ENCODE assay signal across 9 cellular contexts in the genomic region with DNA sequence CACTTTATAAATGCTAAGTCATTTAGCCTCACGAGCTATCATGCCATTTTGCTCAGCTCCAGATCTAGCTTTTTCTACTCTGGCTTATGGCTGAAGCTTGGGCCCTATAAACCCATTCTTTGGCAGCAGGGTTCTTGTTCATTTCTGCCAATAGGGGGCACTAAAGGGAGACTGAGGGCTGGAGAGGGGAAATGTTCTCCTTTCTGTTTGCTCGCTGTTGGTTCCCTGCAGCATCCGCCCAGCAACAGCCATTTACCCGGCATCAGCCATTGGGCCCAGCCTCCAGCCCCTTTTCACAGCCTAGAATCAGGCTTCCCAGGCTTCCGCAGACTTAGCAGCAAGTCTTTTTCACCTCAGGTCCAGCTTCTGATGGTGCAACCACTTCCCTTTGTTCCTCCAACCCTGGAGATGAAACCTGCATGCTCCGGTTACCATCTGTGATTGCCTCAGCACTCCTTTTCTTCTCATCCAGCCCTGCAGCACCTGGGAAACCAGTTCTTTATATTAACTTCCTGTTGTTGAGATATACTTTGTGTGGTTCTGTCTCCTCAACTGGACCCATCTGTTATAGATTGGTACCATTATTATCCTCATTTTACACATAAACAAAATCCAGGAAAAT. TPM values are rescaled to one million over a fixed set of nuclear protein-coding genes. Genes with fewer than 3 reads are reported as not detected.
DNase-seq lines count a peak whose midpoint lies in the region; ATAC-seq and TF ChIP-seq lines count a peak whose summit lies in the region.
"Had no signal": no experiment of that assay in that cellular context is flagged by ENCODE, and none has a peak within 500 bp of the region (broad histone marks: within the 10 kb centered on the region; RNA-seq: fewer than 3 reads in every experiment).

No MANE protein-coding gene starts in this region.

- no peak overlapping the region for H3K18ac ChIP-seq in mesenchymal stem cell (ENCODE audit: low read depth in 1 of 2, low read length in 2 of 2)

- H2AFZ ChIP-seq in mesenchymal stem cell (ENCODE audit: low read depth, low read length), result no peak overlapping the region

- intact Hi-C loops in Calu3 (cut with micrococcal nuclease; ENCODE audit: unreplicated experiment) (no loop called here), posterior cingulate gyrus (cut with DNase I) (no loop called here)

- H3K23ac ChIP-seq in mesenchymal stem cell (ENCODE audit: low read length in 2 of 2), result no peak overlapping the region

- no peak overlapping the region for H2BK5ac ChIP-seq in mesenchymal stem cell (ENCODE audit: low read depth, low read length, poor library complexity, severe bottlenecking)

- POLR2A ChIA-PET in WTC11 (lab: Charles Lee), result no interaction called here

- CTCF ChIA-PET in WTC11 (lab: Charles Lee) (interaction anchor here (0.6 to 1.7 kb wide), 21 partner anchors 10 to 243 kb away, joined by 3 to 10 read pairs (median 4); no protein-coding TSS in a partner anchor), Calu3 (lab: Charles Lee) (no interaction called here)

- peak; percentile 54 for TF ChIP-seq CTCF in WTC11 (IDR thresholded peaks at IDR 0.05)
- no peak for TF ChIP-seq CTCF in Calu3 (IDR thresholded peaks at IDR 0.05; ENCODE audit: unreplicated experiment)

- peak overlapping the region in 1 of 2 experiments; percentile 29 for H2BK12ac ChIP-seq in mesenchymal stem cell (ENCODE audit: low read length in 2 of 2)

- H3K9me3 Mint-ChIP-seq in WTC11 (no peaks in the 10 kb centered on the region), Calu3 (ENCODE audit: low read depth, unreplicated experiment) (no peaks in the 10 kb centered on the region)
- H3K9me3 Mint-ChIP-seq: T-helper 1 cell treated with Interleukin-12 subunit alpha and Interleukin-12 subunit beta and Interleukin-4 antibody, amounts not matched to agents 30 μg/mL and 1 μg/mL, for 36 hours had no signal

- H3K9ac ChIP-seq in mesenchymal stem cell (ENCODE audit: low read length), result no peak overlapping the region

- ATAC-seq in WTC11, result peak; percentile 71
- no peak for ATAC-seq in GM19324 (IDR thresholded peaks at IDR 0.05; ENCODE audit: low FRiP score, unreplicated experiment)
- ATAC-seq in GM21390 (IDR thresholded peaks at IDR 0.05; ENCODE audit: unreplicated experiment), result no peak

- H3K14ac ChIP-seq in mesenchymal stem cell (ENCODE audit: low read length in 2 of 2), result no peak overlapping the region

- H3K27me3 ChIP-seq in mesenchymal stem cell (ENCODE audit: control insufficient read depth in 1 of 2, insufficient read depth in 1 of 2, low read length in 2 of 2), result no peaks in the 10 kb centered on the region

- H3K36me3 ChIP-seq in mesenchymal stem cell (ENCODE audit: control insufficient read depth in 1 of 2, insufficient read depth in 2 of 2, low read depth in 1 of 2, low read length in 2 of 2), result no peaks in the 10 kb centered on the region

- H2AK5ac ChIP-seq in mesenchymal stem cell (ENCODE audit: low read length, severe bottlenecking), result peak overlapping the region; percentile 41

- WGBS in mesenchymal stem cell, result 88% methylated on average over 5 of the region's 6 CpGs

- H4K91ac ChIP-seq in mesenchymal stem cell (ENCODE audit: low read length), result no peak overlapping the region

- no peak overlapping the region for H3K4me3 ChIP-seq in mesenchymal stem cell (ENCODE audit: insufficient read depth in 1 of 2, low read depth in 1 of 2, low read length in 2 of 2)

- H3K27ac ChIP-seq in mesenchymal stem cell (ENCODE audit: low read length, poor library complexity, severe bottlenecking), result no peak overlapping the region

- H3K27ac Mint-ChIP-seq in WTC11 (no peak overlapping the region), Calu3 (ENCODE audit: unreplicated experiment) (no peak overlapping the region)
- H3K27ac Mint-ChIP-seq: T-helper 1 cell treated with Interleukin-12 subunit alpha and Interleukin-12 subunit beta and Interleukin-4 antibody, amounts not matched to agents 30 μg/mL and 1 μg/mL, for 36 hours had no signal

- H3K79me1 ChIP-seq in mesenchymal stem cell (replicated peaks; ENCODE audit: low read length, poor library complexity, severe bottlenecking), result peaks cover 4% of the 10 kb centered on the region

- H3K4me2 ChIP-seq in mesenchymal stem cell (ENCODE audit: low read length, poor library complexity, severe bottlenecking), result no peak overlapping the region

- no peak overlapping the region for H2BK120ac ChIP-seq in mesenchymal stem cell (ENCODE audit: low read depth, low read length)

- H4K8ac ChIP-seq in mesenchymal stem cell (ENCODE audit: low read length), result no peak overlapping the region

- H3K36me3 Mint-ChIP-seq in WTC11, result no peaks in the 10 kb centered on the region
- H3K36me3 Mint-ChIP-seq in Calu3 (ENCODE audit: insufficient read depth, unreplicated experiment), result peaks cover 13% of the 10 kb centered on the region

- no TSS peak for BruUV-seq in Calu3 (replicated peaks; lab: Mats Ljungman, UMichigan)

- peak overlapping the region; percentile 75 for H2BK15ac ChIP-seq in mesenchymal stem cell (ENCODE audit: low read depth, poor library complexity, severe bottlenecking)

- DNase-seq in EH (ENCODE audit: low read depth), result peak; percentile 33
- peak; percentile 23 for DNase-seq in HuH-7.5 (ENCODE audit: low spot score)
- peak; percentile 71 for DNase-seq in WTC11 (ENCODE audit: low spot score)
- DNase-seq in mesenchymal stem cell, result no peak
- no peak for DNase-seq in Calu3
- DNase-seq in posterior cingulate gyrus, result no peak

- no peak overlapping the region for H3K4ac ChIP-seq in mesenchymal stem cell (ENCODE audit: low read depth in 1 of 2, low read length in 2 of 2)

- H3K9me3 ChIP-seq in mesenchymal stem cell (ENCODE audit: control insufficient read depth, low read length), result no peaks in the 10 kb centered on the region

- H3K4me1 Mint-ChIP-seq in WTC11, result peaks cover 29% of the 10 kb centered on the region
- H3K4me1 Mint-ChIP-seq in Calu3 (ENCODE audit: low read depth, unreplicated experiment), result peaks cover 15% of the 10 kb centered on the region

- H3K4me3 Mint-ChIP-seq in WTC11, result no peak overlapping the region
- no peak overlapping the region for H3K4me3 Mint-ChIP-seq in Calu3 (ENCODE audit: low read depth, unreplicated experiment)
- H3K4me3 Mint-ChIP-seq: T-helper 1 cell treated with Interleukin-12 subunit alpha and Interleukin-12 subunit beta and Interleukin-4 antibody, amounts not matched to agents 30 μg/mL and 1 μg/mL, for 36 hours had no signal

- peaks cover 17% of the 10 kb centered on the region for H3K4me1 ChIP-seq in mesenchymal stem cell (ENCODE audit: control insufficient read depth, insufficient read depth, low read depth, low read length)

- H3K27me3 Mint-ChIP-seq in WTC11 (ENCODE audit: low read depth) (peaks cover 27% of the 10 kb centered on the region), Calu3 (ENCODE audit: unreplicated experiment) (no peaks in the 10 kb centered on the region)

TF ChIP-seq in WTC11, 78 proteins besides CTCF, POLR2A, EP300 and RAD21:
- TF ChIP-seq NR1H2 (CRISPR knock-in tag; IDR thresholded peaks at IDR 0.05) (no peak), TEAD1 (CRISPR knock-in tag; IDR thresholded peaks at IDR 0.05) (no peak), TEAD4 (CRISPR knock-in tag; IDR thresholded peaks at IDR 0.05) (no peak)
- TF ChIP-seq, protein P1, sequence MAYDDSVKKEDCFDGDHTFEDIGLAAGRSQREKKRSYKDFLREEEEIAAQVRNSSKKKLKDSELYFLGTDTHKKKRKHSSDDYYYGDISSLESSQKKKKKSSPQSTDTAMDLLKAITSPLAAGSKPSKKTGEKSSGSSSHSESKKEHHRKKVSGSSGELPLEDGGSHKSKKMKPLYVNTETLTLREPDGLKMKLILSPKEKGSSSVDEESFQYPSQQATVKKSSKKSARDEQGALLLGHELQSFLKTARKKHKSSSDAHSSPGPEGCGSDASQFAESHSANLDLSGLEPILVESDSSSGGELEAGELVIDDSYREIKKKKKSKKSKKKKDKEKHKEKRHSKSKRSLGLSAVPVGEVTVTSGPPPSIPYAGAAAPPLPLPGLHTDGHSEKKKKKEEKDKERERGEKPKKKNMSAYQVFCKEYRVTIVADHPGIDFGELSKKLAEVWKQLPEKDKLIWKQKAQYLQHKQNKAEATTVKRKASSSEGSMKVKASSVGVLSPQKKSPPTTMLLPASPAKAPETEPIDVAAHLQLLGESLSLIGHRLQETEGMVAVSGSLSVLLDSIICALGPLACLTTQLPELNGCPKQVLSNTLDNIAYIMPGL (CRISPR knock-in tag; IDR thresholded peaks at IDR 0.05), result 0 out of 2 replicates have a peak, but pooled peaks have one; percentile 47

RNA-seq across cellular contexts. Expression of a gene that starts 4.2 kb away (rescaled TPM):
- total RNA-seq in WTC11 (2021), result 1.2 to 3.1 TPM (median 1.8 TPM) in 3 replicates
- polyA plus RNA-seq in mesenchymal stem cell (2013, experiment 1 of 2), result 12.5 TPM
- 11.9 TPM for polyA plus RNA-seq in mesenchymal stem cell (2013, experiment 2 of 2)
- total RNA-seq in Calu3 (2022), result 13.3 and 14.2 TPM in 2 replicates

Comparison
In these comparisons a context has a peak if more than half of its experiments do, and no peak if none do; other contexts are left out.
1. DNase-seq: peak in EH (single experiment), HuH-7.5 (single experiment) and WTC11 (single experiment); none in mesenchymal stem cell (single experiment), Calu3 (single experiment) and posterior cingulate gyrus (0 of 10).